In genomic region chr16:22278418-22278817, GRCh38 we compare ENCODE assay signal across 1 cellular context.
TF ChIP-seq lines count a peak whose summit lies in the region.

No MANE protein-coding gene starts in this region.

TF ChIP-seq in H1, 55 proteins besides CTCF, POLR2A, EP300 and RAD21 (continued from another document):
- no peak for TF ChIP-seq RNF2 (IDR thresholded peaks at IDR 0.05; ENCODE audit: borderline replicate concordance, low read depth, low read length, missing control alignments, poor library complexity, severe bottlenecking)
- TF ChIP-seq CBX5 (IDR thresholded peaks at IDR 0.05; ENCODE audit: low read depth, low read length), result no peak
- TF ChIP-seq SUZ12 (IDR thresholded peaks at IDR 0.05; ENCODE audit: low read length), result no peak
- TF ChIP-seq ATF3 (IDR thresholded peaks at IDR 0.05; ENCODE audit: insufficient read depth, low read depth, low read length), result no peak
- TF ChIP-seq SIN3A (conservative IDR thresholded peaks at IDR 0.05 in 1 of 2, IDR thresholded peaks at IDR 0.05 in 1 of 2; ENCODE audit: low read depth in 1 of 2, low read length in 2 of 2), result no peak
- TF ChIP-seq CTBP2 (IDR thresholded peaks at IDR 0.05; ENCODE audit: borderline replicate concordance, insufficient read depth, insufficient read length, low read length), result no peak
- TF ChIP-seq ATF2 (IDR thresholded peaks at IDR 0.05; ENCODE audit: low read length), result no peak
- no peak for TF ChIP-seq CREB1 (IDR thresholded peaks at IDR 0.05)
- TF ChIP-seq USF2 (IDR thresholded peaks at IDR 0.05; ENCODE audit: low read length), result no peak
- TF ChIP-seq MAX (IDR thresholded peaks at IDR 0.05), result no peak
